20 cellular contexts compared by ENCODE assay signal in the genomic region with DNA sequence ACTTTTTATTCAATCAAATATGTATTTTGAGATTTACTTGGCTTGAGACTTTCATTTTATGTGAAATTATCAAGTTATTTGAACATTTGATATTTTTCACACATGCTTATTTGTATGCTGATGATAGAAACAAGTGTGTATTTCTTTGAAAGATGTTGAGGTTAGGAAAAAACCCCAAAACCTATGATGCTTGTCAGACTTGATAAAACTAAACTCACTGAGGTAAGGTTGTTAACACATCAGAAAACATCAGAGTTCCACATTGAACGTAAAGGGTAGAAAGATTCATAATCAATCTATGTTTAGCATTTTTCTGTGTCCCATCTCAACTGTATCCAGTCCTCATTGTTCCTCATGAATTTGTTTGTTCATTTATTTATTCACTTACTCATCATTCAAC. TPM values are rescaled to one million over a fixed set of nuclear protein-coding genes. Genes with fewer than 3 reads are reported as not detected.
DNase-seq lines count a peak whose midpoint lies in the region; ATAC-seq and TF ChIP-seq lines count a peak whose summit lies in the region.
"Had no signal": no experiment of that assay in that cellular context is flagged by ENCODE, and none has a peak within 500 bp of the region (broad histone marks: within the 10 kb centered on the region; RNA-seq: fewer than 3 reads in every experiment).

No MANE protein-coding gene starts in this region.

- H3K4me3 ChIP-seq in GM12865 (ENCODE audit: low read depth, low read length) = no peak overlapping the region
- H3K4me3 ChIP-seq in Panc1 (ENCODE audit: low read depth in 2 of 2, low read length in 2 of 2) = no peak overlapping the region

- CTCF ChIA-PET in Panc1 (lab: Charles Lee) = no interaction called here

- no peak overlapping the region for H3K27ac ChIP-seq in Panc1 (ENCODE audit: low read length)
- H3K27ac ChIP-seq: RWPE1 had no signal

- TF ChIP-seq CTCF in GM12865 (IDR thresholded peaks at IDR 0.05; ENCODE audit: insufficient read depth, low read depth, low read length, missing control alignments) = no peak
- TF ChIP-seq CTCF in Panc1 (IDR thresholded peaks at IDR 0.05) = no peak

- POLR2A ChIA-PET in Panc1 (lab: Charles Lee) = no interaction called here

- H3K36me3 ChIP-seq in Panc1 (ENCODE audit: control insufficient read depth, insufficient read depth, low read length) = no peaks in the 10 kb centered on the region

- no peaks in the 10 kb centered on the region for H3K9me3 ChIP-seq in Panc1 (ENCODE audit: control insufficient read depth, insufficient read depth, low read depth, low read length)

- DNase-seq in GM12865 (ENCODE audit: low read depth) (peak; percentile 39), Panc1 (ENCODE audit: low read depth, low spot score) (no peak), cerebellar nuclear complex (lab: John Stamatoyannopoulos, UW) (no peak)
- no peak for DNase-seq in stimulated activated naive CD8-positive, alpha-beta T cell treated with anti-CD3 and anti-CD28 coated beads, Interleukin-15, amount 100 ng/mL, for 72 hours
- no peak for DNase-seq in stimulated activated naive CD4-positive, alpha-beta T cell treated with Interleukin-2 at 50 U/mL for 16 hours (lab: John Stamatoyannopoulos, UW)
- DNase-seq: Calu3; CD4-positive, alpha-beta memory T cell; DND-41; GOT3; Kasumi-1; NCI-H1105; NCI-H1694; NCI-H2107; NCI-H510A; NCI-H774; T-helper 1 cell; T-helper 9 cell had no signal

- H3K9me3 Mint-ChIP-seq in stimulated activated naive CD8-positive, alpha-beta T cell treated with anti-CD3 and anti-CD28 coated beads, Interleukin-15, amount 100 ng/mL, for 72 hours = no peaks in the 10 kb centered on the region
- H3K9me3 Mint-ChIP-seq: CD4-positive, alpha-beta memory T cell had no signal

- no peak overlapping the region for H3K4me3 Mint-ChIP-seq in stimulated activated naive CD8-positive, alpha-beta T cell treated with anti-CD3 and anti-CD28 coated beads, Interleukin-15, amount 100 ng/mL, for 72 hours
- H3K4me3 Mint-ChIP-seq: CD4-positive, alpha-beta memory T cell had no signal

- no peak overlapping the region for H3K27ac Mint-ChIP-seq in stimulated activated naive CD8-positive, alpha-beta T cell treated with anti-CD3 and anti-CD28 coated beads, Interleukin-15, amount 100 ng/mL, for 72 hours
- H3K27ac Mint-ChIP-seq: CD4-positive, alpha-beta memory T cell had no signal

- intact Hi-C loops in Panc1 (cut with micrococcal nuclease; ENCODE audit: unreplicated experiment) = no loop called here

- in situ Hi-C loops in Panc1 (cut with HindIII; ENCODE audit: low pct_unique_long_range_greater_than_20kb, low sequenced_read_pairs) = no loop called here

- no TSS peak for BruUV-seq in Panc1 (replicated peaks; lab: Mats Ljungman, UMichigan)

- peak; percentile 69 for ATAC-seq in GM18868 (IDR thresholded peaks at IDR 0.05; ENCODE audit: unreplicated experiment)
- ATAC-seq in HG02763 (IDR thresholded peaks at IDR 0.05; ENCODE audit: unreplicated experiment) = peak; percentile 50
- peak; percentile 45; the same call in 1 of the 2 replicates for ATAC-seq in Panc1
- ATAC-seq in stimulated activated naive CD8-positive, alpha-beta T cell treated with anti-CD3 and anti-CD28 coated beads, Interleukin-15, amount 100 ng/mL, for 72 hours = no peak

- H3K4me1 Mint-ChIP-seq in stimulated activated naive CD8-positive, alpha-beta T cell treated with anti-CD3 and anti-CD28 coated beads, Interleukin-15, amount 100 ng/mL, for 72 hours = no peaks in the 10 kb centered on the region
- H3K4me1 Mint-ChIP-seq: CD4-positive, alpha-beta memory T cell had no signal

- no peaks in the 10 kb centered on the region for H3K4me1 ChIP-seq in Panc1 (ENCODE audit: control insufficient read depth, insufficient read depth, low read length)

- H3K27me3 Mint-ChIP-seq in stimulated activated naive CD8-positive, alpha-beta T cell treated with anti-CD3 and anti-CD28 coated beads, Interleukin-15, amount 100 ng/mL, for 72 hours = no peaks in the 10 kb centered on the region
- H3K27me3 Mint-ChIP-seq: CD4-positive, alpha-beta memory T cell had no signal

- no peaks in the 10 kb centered on the region for H3K27me3 ChIP-seq in Panc1 (ENCODE audit: control insufficient read depth, insufficient read depth, low read length)

RNA-seq across cellular contexts. Expression of a gene that starts 12.2 kb away (rescaled TPM):
- total RNA-seq in Panc1 (2021; ENCODE audit: unreplicated experiment) = 128 TPM
- 179 TPM for polyA plus RNA-seq in Panc1 (2012; ENCODE audit: insufficient read length)
